Comparison of ENCODE assay signal across 9 cellular contexts in genomic region chr15:71679223-71680078, GRCh38.
A peak's percentile ranks its signal among the peaks of the same experiment; 100 is the strongest.
DNase-seq lines count a peak whose midpoint lies in the region; ATAC-seq and TF ChIP-seq lines count a peak whose summit lies in the region.
"Had no signal": no experiment of that assay in that cellular context is flagged by ENCODE, and none has a peak within 500 bp of the region (broad histone marks: within the 10 kb centered on the region; RNA-seq: fewer than 3 reads in every experiment).

No MANE protein-coding gene starts in this region.

- peak; percentile 82 for ATAC-seq in activated CD8-positive, alpha-beta memory T cell treated with anti-CD3 and anti-CD28 coated beads, Interleukin-2, amount 10 ng/mL, durations not matched to agents 7 days and 5 days
- peak; percentile 66 for ATAC-seq in stimulated activated effector memory CD8-positive, alpha-beta T cell treated with anti-CD3 and anti-CD28 coated beads, Interleukin-12 subunit alpha, Interleukin-12 subunit beta, amount 100 ng/mL, for 72 hours
- no peak for ATAC-seq in GM18511 (IDR thresholded peaks at IDR 0.05; ENCODE audit: unreplicated experiment)

- peak overlapping the region; percentile 39 for H3K27ac Mint-ChIP-seq in activated CD8-positive, alpha-beta memory T cell treated with anti-CD3 and anti-CD28 coated beads, Interleukin-2, amount 10 ng/mL, durations not matched to agents 7 days and 5 days
- H3K27ac Mint-ChIP-seq in stimulated activated effector memory CD8-positive, alpha-beta T cell treated with anti-CD3 and anti-CD28 coated beads, Interleukin-12 subunit alpha, Interleukin-12 subunit beta, amount 100 ng/mL, for 72 hours: no peak overlapping the region

- no peak overlapping the region for H3K4me3 Mint-ChIP-seq in activated CD8-positive, alpha-beta memory T cell treated with anti-CD3 and anti-CD28 coated beads, Interleukin-2, amount 10 ng/mL, durations not matched to agents 7 days and 5 days
- no peak overlapping the region for H3K4me3 Mint-ChIP-seq in stimulated activated effector memory CD8-positive, alpha-beta T cell treated with anti-CD3 and anti-CD28 coated beads, Interleukin-12 subunit alpha, Interleukin-12 subunit beta, amount 100 ng/mL, for 72 hours

- peaks cover 47% of the 10 kb centered on the region for H3K4me1 Mint-ChIP-seq in activated CD8-positive, alpha-beta memory T cell treated with anti-CD3 and anti-CD28 coated beads, Interleukin-2, amount 10 ng/mL, durations not matched to agents 7 days and 5 days
- H3K4me1 Mint-ChIP-seq in stimulated activated effector memory CD8-positive, alpha-beta T cell treated with anti-CD3 and anti-CD28 coated beads, Interleukin-12 subunit alpha, Interleukin-12 subunit beta, amount 100 ng/mL, for 72 hours: peaks cover 9% of the 10 kb centered on the region

- H3K9me3 Mint-ChIP-seq in activated CD8-positive, alpha-beta memory T cell treated with anti-CD3 and anti-CD28 coated beads, Interleukin-2, amount 10 ng/mL, durations not matched to agents 7 days and 5 days (ENCODE audit: low read depth): no peaks in the 10 kb centered on the region
- H3K9me3 Mint-ChIP-seq in stimulated activated effector memory CD8-positive, alpha-beta T cell treated with anti-CD3 and anti-CD28 coated beads, Interleukin-12 subunit alpha, Interleukin-12 subunit beta, amount 100 ng/mL, for 72 hours: no peaks in the 10 kb centered on the region

- CTCF ChIA-PET in activated CD8-positive, alpha-beta memory T cell treated with anti-CD3 and anti-CD28 coated beads, Interleukin-2, amount 10 ng/mL, durations not matched to agents 7 days and 5 days (lab: Charles Lee): no interaction called here

- no peak overlapping the region for H3K4me3 ChIP-seq in foreskin fibroblast (ENCODE audit: low read depth in 1 of 2, low read length in 2 of 2)

- no peak for TF ChIP-seq CTCF in foreskin fibroblast (IDR thresholded peaks at IDR 0.05; ENCODE audit: low read depth, low read length)

- peaks cover 4% of the 10 kb centered on the region for H3K36me3 Mint-ChIP-seq in activated CD8-positive, alpha-beta memory T cell treated with anti-CD3 and anti-CD28 coated beads, Interleukin-2, amount 10 ng/mL, durations not matched to agents 7 days and 5 days
- H3K36me3 Mint-ChIP-seq in stimulated activated effector memory CD8-positive, alpha-beta T cell treated with anti-CD3 and anti-CD28 coated beads, Interleukin-12 subunit alpha, Interleukin-12 subunit beta, amount 100 ng/mL, for 72 hours: no peaks in the 10 kb centered on the region

- peak; percentile 57 for DNase-seq in activated CD8-positive, alpha-beta memory T cell treated with anti-CD3 and anti-CD28 coated beads, Interleukin-2, amount 10 ng/mL, durations not matched to agents 7 days and 5 days
- DNase-seq in activated CD8-positive, alpha-beta memory T cell treated with anti-CD3 and anti-CD28 coated beads, Interleukin-2, amount 50 U/mL, for 48 hours: no peak
- peak; percentile 22 for DNase-seq in T1000 (lab: John Stamatoyannopoulos, UW)
- peak; percentile 69 to 71 for DNase-seq in foreskin fibroblast
- DNase-seq in stimulated activated effector memory CD8-positive, alpha-beta T cell treated with anti-CD3 and anti-CD28 coated beads, Interleukin-12 subunit alpha, Interleukin-12 subunit beta, amount 100 ng/mL, for 72 hours (ENCODE audit: low spot score in 2 of 2): peak in 1 of 2 donors; percentile 49
- no peak for DNase-seq in activated naive CD4-positive, alpha-beta T cell (lab: John Stamatoyannopoulos, UW)
- no peak for DNase-seq in HPDE6-E6E7 (ENCODE audit: extremely low spot score)
- DNase-seq: NCI-H2029 treated with DMSO at 0.1 percent for 48 hours had no signal

- H3K27me3 Mint-ChIP-seq in activated CD8-positive, alpha-beta memory T cell treated with anti-CD3 and anti-CD28 coated beads, Interleukin-2, amount 10 ng/mL, durations not matched to agents 7 days and 5 days: peaks cover 19% of the 10 kb centered on the region

Comparison
In these comparisons a context has a peak if more than half of its experiments do, and no peak if none do; other contexts are left out.
1. DNase-seq: peak in activated CD8-positive, alpha-beta memory T cell treated with anti-CD3 and anti-CD28 coated beads, Interleukin-2, amount 10 ng/mL, durations not matched to agents 7 days and 5 days (single experiment), T1000 (single experiment) and foreskin fibroblast (2 of 2); none in activated CD8-positive, alpha-beta memory T cell treated with anti-CD3 and anti-CD28 coated beads, Interleukin-2, amount 50 U/mL, for 48 hours (single experiment), activated naive CD4-positive, alpha-beta T cell (0 of 4) and HPDE6-E6E7 (single experiment).